8 cellular contexts compared by ENCODE assay signal in genomic region chr12:106137456-106138278, GRCh38. TPM values are rescaled to one million over a fixed set of nuclear protein-coding genes. Genes with fewer than 3 reads are reported as not detected.
DNase-seq lines count a peak whose midpoint lies in the region; ATAC-seq and TF ChIP-seq lines count a peak whose summit lies in the region.

No MANE protein-coding gene starts in this region.

- no peak for ATAC-seq in GM19455 (IDR thresholded peaks at IDR 0.05; ENCODE audit: unreplicated experiment)
- no peak for ATAC-seq in HG02642 (IDR thresholded peaks at IDR 0.05; ENCODE audit: poor library complexity, unreplicated experiment)

- TF ChIP-seq CTCF in endothelial cell (IDR thresholded peaks at IDR 0.05; ENCODE audit: unreplicated experiment), result no peak
- TF ChIP-seq CTCF in neural crest cell (conservative IDR thresholded peaks at IDR 0.05), result no peak

- H3K27ac Mint-ChIP-seq in endothelial cell (ENCODE audit: unreplicated experiment) (peak overlapping the region; percentile 87), neural crest cell (ENCODE audit: unreplicated experiment) (peak overlapping the region; percentile 95)

- H3K27me3 Mint-ChIP-seq in endothelial cell (ENCODE audit: unreplicated experiment), result peaks cover 14% of the 10 kb centered on the region
- H3K27me3 Mint-ChIP-seq in neural crest cell (ENCODE audit: low read depth), result peaks cover 3% of the 10 kb centered on the region

- DNase-seq in C1 segment of cervical spinal cord (lab: John Stamatoyannopoulos, UW) (peak in 10 of 14 donors; percentile 25 to 78 (median 57)), NCI-H345 treated with DMSO at 0.1 percent for 48 hours (lab: John Stamatoyannopoulos, UW; ENCODE audit: unreplicated experiment) (peak; percentile 27), endothelial cell (ENCODE audit: low spot score) (peak; percentile 11), neural crest cell (ENCODE audit: low read depth, low spot score) (no peak), iPS-NIHi7 (ENCODE audit: extremely low spot score) (no peak), COLO829 (ENCODE audit: low spot score) (no peak)

- H3K4me1 Mint-ChIP-seq in endothelial cell (ENCODE audit: unreplicated experiment) (peaks cover 63% of the 10 kb centered on the region), neural crest cell (peaks cover 76% of the 10 kb centered on the region)

- peaks cover 9% of the 10 kb centered on the region for H3K36me3 Mint-ChIP-seq in endothelial cell (ENCODE audit: low read depth, unreplicated experiment)
- peaks cover 5% of the 10 kb centered on the region for H3K36me3 Mint-ChIP-seq in neural crest cell (ENCODE audit: low read depth)

- H3K9me3 Mint-ChIP-seq in endothelial cell (ENCODE audit: unreplicated experiment) (no peaks in the 10 kb centered on the region), neural crest cell (no peaks in the 10 kb centered on the region)

- peak overlapping the region; percentile 99 for H3K4me3 Mint-ChIP-seq in endothelial cell (ENCODE audit: unreplicated experiment)
- H3K4me3 Mint-ChIP-seq in neural crest cell, result peak overlapping the region; percentile 98

RNA-seq across cellular contexts. Expression of gene NUAK1, which starts 1.1 kb away (rescaled TPM):
- total RNA-seq in endothelial cell (ENCODE audit: unreplicated experiment) (16.6 TPM), neural crest cell (35.3 and 35.6 TPM in 2 replicates)

Comparison
In these comparisons a context has a peak if more than half of its experiments do, and no peak if none do; other contexts are left out.
1. DNase-seq: peak in C1 segment of cervical spinal cord (10 of 14), NCI-H345 treated with DMSO at 0.1 percent for 48 hours (single experiment) and endothelial cell (single experiment); none in neural crest cell (single experiment), iPS-NIHi7 (single experiment) and COLO829 (single experiment).